ENCODE assay signal across 8 cellular contexts in genomic region chr1:218304281-218305039, GRCh38. TPM values are rescaled to one million over a fixed set of nuclear protein-coding genes. Genes with fewer than 3 reads are reported as not detected.
DNase-seq lines count a peak whose midpoint lies in the region; ATAC-seq and FAIRE-seq lines count a peak whose summit lies in the region.

No MANE protein-coding gene starts in this region.

- no peaks in the 10 kb centered on the region for H3K27me3 ChIP-seq in SJSA1 (replicated peaks)

- FAIRE-seq in GM19239 (lab: Jason Lieb, UNC), result no peak

- H3K4me1 ChIP-seq in SJSA1 (replicated peaks), result peaks cover 3% of the 10 kb centered on the region; the same call in 1 of the 2 replicates

- peak; percentile 43 to 71 for DNase-seq in SJSA1 (ENCODE audit: low read depth in 1 of 2, low spot score in 2 of 2)
- DNase-seq in iPS-NIHi11 (ENCODE audit: low spot score), result peak; percentile 38
- DNase-seq in GM19239 (ENCODE audit: insufficient read length, low spot score), result no peak

- peaks cover 7% of the 10 kb centered on the region for H3K36me3 ChIP-seq in SJSA1

- ATAC-seq in GM18907 (IDR thresholded peaks at IDR 0.05; ENCODE audit: unreplicated experiment) (peak; percentile 71), HG03469 (IDR thresholded peaks at IDR 0.05; ENCODE audit: unreplicated experiment) (peak; percentile 79), GM19328 (IDR thresholded peaks at IDR 0.05; ENCODE audit: unreplicated experiment) (no peak), HG02763 (IDR thresholded peaks at IDR 0.05; ENCODE audit: unreplicated experiment) (no peak), HG03354 (IDR thresholded peaks at IDR 0.05; ENCODE audit: poor library complexity, severe bottlenecking, unreplicated experiment) (no peak)

- no peak overlapping the region for H3K4me3 ChIP-seq in SJSA1

- H3K27ac ChIP-seq in SJSA1, result no peak overlapping the region

- H3K9me3 ChIP-seq in SJSA1 (replicated peaks), result no peaks in the 10 kb centered on the region

RNA-seq across cellular contexts. Expression of gene RRP15, which starts 19.4 kb away (rescaled TPM):
- total RNA-seq in SJSA1 (2014; rRNA removed; shearing (Covaris generic)), result 10.6 and 16.7 TPM in 2 replicates

RNA-seq across cellular contexts. Expression of gene TGFB2, which starts 40.7 kb away (rescaled TPM):
- total RNA-seq in SJSA1 (2014; rRNA removed; shearing (Covaris generic)), result 3.4 and 7.4 TPM in 2 replicates

Comparison
In these comparisons a context has a peak if more than half of its experiments do, and no peak if none do; other contexts are left out.
1. ATAC-seq: peak in GM18907 (single experiment) and HG03469 (single experiment); none in GM19328 (single experiment), HG02763 (single experiment) and HG03354 (single experiment).